ENCODE assay signal across 11 cellular contexts in the genomic region with DNA sequence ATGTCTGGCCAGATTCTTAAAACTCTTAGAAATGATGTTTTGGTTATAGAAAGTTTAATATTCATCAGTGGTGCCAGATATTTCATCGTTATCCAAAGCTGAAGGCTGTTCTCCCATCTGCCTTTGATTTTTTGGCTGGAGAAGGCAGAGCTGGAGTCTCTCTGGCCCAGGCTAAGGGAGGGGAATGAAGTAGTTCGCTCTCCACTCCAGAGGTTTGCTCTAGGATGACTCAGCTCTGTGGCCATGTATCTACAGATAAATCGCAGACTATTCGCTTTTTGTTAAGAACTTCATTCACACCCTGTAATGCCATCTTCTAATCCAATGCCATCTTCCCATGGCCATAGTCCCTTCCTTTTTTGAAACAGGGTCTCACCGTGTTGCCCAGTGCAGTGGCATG. TPM values are rescaled to one million over a fixed set of nuclear protein-coding genes. Genes with fewer than 3 reads are reported as not detected.
DNase-seq lines count a peak whose midpoint lies in the region; ATAC-seq and TF ChIP-seq lines count a peak whose summit lies in the region.
"Had no signal": no experiment of that assay in that cellular context is flagged by ENCODE, and none has a peak within 500 bp of the region (broad histone marks: within the 10 kb centered on the region; RNA-seq: fewer than 3 reads in every experiment).

No MANE protein-coding gene starts in this region.

- H3K27me3 Mint-ChIP-seq in MCF 10A (ENCODE audit: insufficient read depth, unreplicated experiment) = no peaks in the 10 kb centered on the region

- H3K4me1 ChIP-seq in breast epithelium (peaks cover 0 to 4% of the 10 kb centered on the region in 2 donors), mucosa of descending colon (ENCODE audit: low read depth) (no peaks in the 10 kb centered on the region), vagina (peaks cover 27% of the 10 kb centered on the region)

- H3K27me3 ChIP-seq in breast epithelium (no peaks in the 10 kb centered on the region), dorsolateral prefrontal cortex (no peaks in the 10 kb centered on the region), vagina (no peaks in the 10 kb centered on the region)

- no peak overlapping the region for H3K4me3 Mint-ChIP-seq in MCF 10A (ENCODE audit: unreplicated experiment)

- H3K4me3 ChIP-seq in breast epithelium = peak overlapping the region in 1 of 3 donors; percentile 1
- H3K4me3 ChIP-seq in dorsolateral prefrontal cortex = no peak overlapping the region
- H3K4me3 ChIP-seq in mucosa of descending colon = no peak overlapping the region
- H3K4me3 ChIP-seq in vagina = no peak overlapping the region

- no peak for TF ChIP-seq POLR2A in breast epithelium (IDR thresholded peaks at IDR 0.05)
- no peak for TF ChIP-seq POLR2A in vagina (IDR thresholded peaks at IDR 0.05)

- intact Hi-C loops in breast epithelium (cut with DNase I; ENCODE audit: low total_unique reads) (loop anchor here (5.0 kb wide), 1 partner anchor 946 kb away; no protein-coding TSS in a partner anchor), MCF 10A (cut with micrococcal nuclease) (no loop called here), dorsolateral prefrontal cortex (cut with DNase I) (no loop called here), mucosa of descending colon (cut with DNase I, micrococcal nuclease) (no loop called here), vagina (cut with DNase I) (no loop called here)

- peaks cover 88% of the 10 kb centered on the region for H3K36me3 Mint-ChIP-seq in MCF 10A (ENCODE audit: insufficient read depth, unreplicated experiment)

- H3K9me3 Mint-ChIP-seq in MCF 10A (ENCODE audit: unreplicated experiment) = no peaks in the 10 kb centered on the region

- no TSS peak for BruUV-seq in MCF 10A (replicated peaks; lab: Mats Ljungman, UMichigan)

- no peaks in the 10 kb centered on the region for H3K36me3 ChIP-seq in breast epithelium
- H3K36me3 ChIP-seq in mucosa of descending colon (ENCODE audit: low read depth) = no peaks in the 10 kb centered on the region
- H3K36me3 ChIP-seq in vagina = peaks cover 0 to 75% of the 10 kb centered on the region in 2 donors

- TF ChIP-seq CTCF in breast epithelium (IDR thresholded peaks at IDR 0.05) (no peak), MCF 10A (IDR thresholded peaks at IDR 0.05; ENCODE audit: unreplicated experiment) (no peak), dorsolateral prefrontal cortex (IDR thresholded peaks at IDR 0.05 in 54 of 56, conservative IDR thresholded peaks at IDR 0.05 in 2 of 56; ENCODE audit: low read depth in 1 of 56, partially characterized antibody in 56 of 56) (no peak), mucosa of descending colon (IDR thresholded peaks at IDR 0.05) (no peak), vagina (IDR thresholded peaks at IDR 0.05) (no peak)

- H3K9me3 ChIP-seq in breast epithelium = no peaks in the 10 kb centered on the region
- H3K9me3 ChIP-seq in mucosa of descending colon = no peaks in the 10 kb centered on the region
- no peaks in the 10 kb centered on the region for H3K9me3 ChIP-seq in vagina

- peak; percentile 44 for ATAC-seq in mucosa of descending colon

- CTCF ChIA-PET in MCF 10A (lab: Yijun Ruan, JAX) = interaction anchor here (0.8 to 1.4 kb wide), 2 partner anchors 9 to 15 kb away, joined by 3 to 4 read pairs; no protein-coding TSS in a partner anchor

- peak overlapping the region; percentile 67 to 90 for H3K27ac ChIP-seq in breast epithelium
- H3K27ac ChIP-seq in dorsolateral prefrontal cortex = peak overlapping the region in 41 of 59 donors; percentile 6 to 87 (median 61)
- H3K27ac ChIP-seq in vagina = peak overlapping the region; percentile 52
- H3K27ac ChIP-seq: WERI-Rb-1 had no signal

- POLR2A ChIA-PET in MCF 10A (lab: Yijun Ruan, JAX) = interaction anchor here (0.5 kb wide), 1 partner anchor 13 kb away, joined by 3 read pairs; no protein-coding TSS in a partner anchor

- H3K4me1 Mint-ChIP-seq in MCF 10A (ENCODE audit: insufficient read depth, unreplicated experiment) = no peaks in the 10 kb centered on the region

- no peak for DNase-seq in breast epithelium (ENCODE audit: low spot score in 2 of 2)
- no peak for DNase-seq in MCF 10A (ENCODE audit: unreplicated experiment)
- DNase-seq in dorsolateral prefrontal cortex = no peak
- no peak for DNase-seq in mucosa of descending colon
- no peak for DNase-seq in vagina (ENCODE audit: extremely low spot score in 2 of 2)
- DNase-seq in stimulated activated naive CD4-positive, alpha-beta T cell (lab: John Stamatoyannopoulos, UW) = no peak
- DNase-seq in NCI-H187 (lab: John Stamatoyannopoulos, UW) = no peak
- DNase-seq in CD1c-positive myeloid dendritic cell (ENCODE audit: extremely low spot score) = no peak
- DNase-seq: activated effector memory CD4-positive, alpha-beta T cell treated with Interleukin-2 at 50 U/mL for 16 hours; NCI-H2081; WERI-Rb-1 had no signal

- H3K27ac Mint-ChIP-seq in MCF 10A (ENCODE audit: low read depth, unreplicated experiment) = no peak overlapping the region

RNA-seq across cellular contexts. Expression of a gene that starts 17.1 kb away (rescaled TPM):
- total RNA-seq in breast epithelium (10 to 100 TPM; 29.8 to 42.7 (median 36.9) TPM), MCF 10A (2022) (36.9 and 43.5 TPM in 2 replicates), dorsolateral prefrontal cortex (10 to 100 TPM; 17.7 to 32.1 (median 24.3) TPM), mucosa of descending colon (10 to 100 TPM; 33.3 to 42.9 (median 35.4) TPM), vagina (25.5 TPM)

RNA-seq across cellular contexts. Expression of a gene that starts 35.9 kb away (rescaled TPM):
- 100 to 1,000 TPM in 1 of 3 donors, 10 to 100 TPM in 2; 72.6 to 107 (median 73.7) TPM for total RNA-seq in breast epithelium
- 31.4 and 32.0 TPM in 2 replicates for total RNA-seq in MCF 10A (2022)
- 10 to 100 TPM; 17.8 to 75.2 (median 36.7) TPM for total RNA-seq in dorsolateral prefrontal cortex
- 10 to 100 TPM; 33.2 to 66.0 (median 51.3) TPM for total RNA-seq in mucosa of descending colon
- 38.3 TPM for total RNA-seq in vagina
